ENCODE assay signal across 8 cellular contexts in the genomic region with DNA sequence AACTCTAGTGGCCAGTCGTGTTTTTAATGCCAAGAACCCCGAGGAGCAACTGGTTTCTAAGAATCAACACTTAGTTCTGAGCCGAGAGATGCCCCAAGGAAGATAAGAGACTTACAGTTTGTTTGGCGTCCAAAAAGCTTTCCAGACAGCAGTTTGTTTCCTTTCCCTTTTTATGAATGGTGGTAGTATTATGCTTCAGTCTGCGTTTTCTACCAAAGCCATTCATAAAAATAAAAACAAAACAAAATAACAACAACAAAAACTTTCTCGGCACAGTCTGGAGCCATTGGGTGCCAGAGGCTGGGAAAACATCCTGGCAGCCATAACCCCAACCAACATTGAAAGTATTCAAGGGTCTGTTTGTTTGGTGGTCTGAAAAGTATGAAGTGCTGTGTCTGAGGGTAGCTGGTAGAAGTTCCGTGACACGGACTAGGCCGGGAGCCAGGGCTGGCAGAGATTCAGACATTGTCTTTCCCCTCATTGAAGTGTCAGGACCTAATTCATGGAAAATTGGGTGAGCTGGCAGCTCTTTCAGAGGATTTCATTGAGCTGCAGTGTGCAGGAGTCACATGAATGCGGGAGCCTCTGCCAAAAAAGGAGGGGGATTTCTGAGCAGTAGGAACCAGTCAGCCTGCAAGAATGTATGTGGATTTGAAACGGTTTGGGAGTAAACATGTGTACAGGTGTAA.
DNase-seq lines count a peak whose midpoint lies in the region; ATAC-seq and TF ChIP-seq lines count a peak whose summit lies in the region.

No MANE protein-coding gene starts in this region.

- no peak for ATAC-seq in HG03457 (IDR thresholded peaks at IDR 0.05; ENCODE audit: unreplicated experiment)
- no peak for ATAC-seq in HG02884 (IDR thresholded peaks at IDR 0.05; ENCODE audit: unreplicated experiment)
- no peak for ATAC-seq in HG03354 (IDR thresholded peaks at IDR 0.05; ENCODE audit: poor library complexity, severe bottlenecking, unreplicated experiment)

- in situ Hi-C loops in KBM-7 (cut with MboI; ENCODE audit: low pct_unique_long_range_greater_than_20kb, low sequenced_read_pairs) = no loop called here

- H3K27me3 ChIP-seq in breast epithelium (no peaks in the 10 kb centered on the region), kidney epithelial cell (ENCODE audit: control insufficient read depth, insufficient read depth, low read length) (no peaks in the 10 kb centered on the region)

- H3K9me3 ChIP-seq in breast epithelium = no peaks in the 10 kb centered on the region

- peak overlapping the region in 1 of 3 donors; percentile 47 for H3K4me3 ChIP-seq in breast epithelium
- no peak overlapping the region for H3K4me3 ChIP-seq in kidney epithelial cell (ENCODE audit: low read depth, low read length)

- TF ChIP-seq CTCF in breast epithelium (IDR thresholded peaks at IDR 0.05) = no peak
- TF ChIP-seq CTCF in kidney epithelial cell (IDR thresholded peaks at IDR 0.05; ENCODE audit: insufficient read depth, low read length, poor library complexity, severe bottlenecking) = no peak

- H3K4me1 ChIP-seq in breast epithelium = no peaks in the 10 kb centered on the region

- DNase-seq in HT-29 (ENCODE audit: low spot score) (peak; percentile 29), breast epithelium (ENCODE audit: low spot score in 2 of 2) (peak; percentile 60 to 76), kidney epithelial cell (ENCODE audit: low read depth) (peak; percentile 89), superior temporal gyrus (ENCODE audit: extremely low spot score) (peak; percentile 66), KBM-7 (no peak)

- no peaks in the 10 kb centered on the region for H3K36me3 ChIP-seq in breast epithelium
- H3K36me3 ChIP-seq in kidney epithelial cell (ENCODE audit: control insufficient read depth, insufficient read depth, low read length) = no peaks in the 10 kb centered on the region

- TF ChIP-seq POLR2A in breast epithelium (IDR thresholded peaks at IDR 0.05) = no peak

- intact Hi-C loops in breast epithelium (cut with DNase I; ENCODE audit: low total_unique reads) = no loop called here

- peak overlapping the region in 1 of 2 donors; percentile 13 for H3K27ac ChIP-seq in breast epithelium
